ENCODE assay signal across 1 cellular context in genomic region chr7:107718456-107719193, GRCh38.
TF ChIP-seq lines count a peak whose summit lies in the region.

No MANE protein-coding gene starts in this region.

TF ChIP-seq in HepG2, 621 proteins besides CTCF, POLR2A, EP300 and RAD21:
- no peak for TF ChIP-seq ZNF615 (CRISPR knock-in tag; IDR thresholded peaks at IDR 0.05; ENCODE audit: borderline replicate concordance)
- TF ChIP-seq, protein P1, sequence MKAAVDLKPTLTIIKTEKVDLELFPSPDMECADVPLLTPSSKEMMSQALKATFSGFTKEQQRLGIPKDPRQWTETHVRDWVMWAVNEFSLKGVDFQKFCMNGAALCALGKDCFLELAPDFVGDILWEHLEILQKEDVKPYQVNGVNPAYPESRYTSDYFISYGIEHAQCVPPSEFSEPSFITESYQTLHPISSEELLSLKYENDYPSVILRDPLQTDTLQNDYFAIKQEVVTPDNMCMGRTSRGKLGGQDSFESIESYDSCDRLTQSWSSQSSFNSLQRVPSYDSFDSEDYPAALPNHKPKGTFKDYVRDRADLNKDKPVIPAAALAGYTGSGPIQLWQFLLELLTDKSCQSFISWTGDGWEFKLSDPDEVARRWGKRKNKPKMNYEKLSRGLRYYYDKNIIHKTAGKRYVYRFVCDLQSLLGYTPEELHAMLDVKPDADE (CRISPR knock-in tag; IDR thresholded peaks at IDR 0.05), result no peak
- no peak for TF ChIP-seq ZNF121 (CRISPR knock-in tag; IDR thresholded peaks at IDR 0.05)
- 0 out of 2 replicates have a peak, but pooled peaks have one; percentile 18 for TF ChIP-seq ARNT (IDR thresholded peaks at IDR 0.05)
- TF ChIP-seq, protein P2, sequence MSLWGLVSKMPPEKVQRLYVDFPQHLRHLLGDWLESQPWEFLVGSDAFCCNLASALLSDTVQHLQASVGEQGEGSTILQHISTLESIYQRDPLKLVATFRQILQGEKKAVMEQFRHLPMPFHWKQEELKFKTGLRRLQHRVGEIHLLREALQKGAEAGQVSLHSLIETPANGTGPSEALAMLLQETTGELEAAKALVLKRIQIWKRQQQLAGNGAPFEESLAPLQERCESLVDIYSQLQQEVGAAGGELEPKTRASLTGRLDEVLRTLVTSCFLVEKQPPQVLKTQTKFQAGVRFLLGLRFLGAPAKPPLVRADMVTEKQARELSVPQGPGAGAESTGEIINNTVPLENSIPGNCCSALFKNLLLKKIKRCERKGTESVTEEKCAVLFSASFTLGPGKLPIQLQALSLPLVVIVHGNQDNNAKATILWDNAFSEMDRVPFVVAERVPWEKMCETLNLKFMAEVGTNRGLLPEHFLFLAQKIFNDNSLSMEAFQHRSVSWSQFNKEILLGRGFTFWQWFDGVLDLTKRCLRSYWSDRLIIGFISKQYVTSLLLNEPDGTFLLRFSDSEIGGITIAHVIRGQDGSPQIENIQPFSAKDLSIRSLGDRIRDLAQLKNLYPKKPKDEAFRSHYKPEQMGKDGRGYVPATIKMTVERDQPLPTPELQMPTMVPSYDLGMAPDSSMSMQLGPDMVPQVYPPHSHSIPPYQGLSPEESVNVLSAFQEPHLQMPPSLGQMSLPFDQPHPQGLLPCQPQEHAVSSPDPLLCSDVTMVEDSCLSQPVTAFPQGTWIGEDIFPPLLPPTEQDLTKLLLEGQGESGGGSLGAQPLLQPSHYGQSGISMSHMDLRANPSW (CRISPR knock-in tag; IDR thresholded peaks at IDR 0.05; ENCODE audit: borderline replicate concordance), result no peak
- TF ChIP-seq ZFP62 (CRISPR knock-in tag; IDR thresholded peaks at IDR 0.05), result no peak
